In genomic region chr2:28750316-28751101, GRCh38 we compare ENCODE assay signal across 8 cellular contexts. TPM values are rescaled to one million over a fixed set of nuclear protein-coding genes. Genes with fewer than 3 reads are reported as not detected.
DNase-seq lines count a peak whose midpoint lies in the region; ATAC-seq, FAIRE-seq and TF ChIP-seq lines count a peak whose summit lies in the region.

No MANE protein-coding gene starts in this region.

- no peak; a peak in 1 of 4 replicates for TF ChIP-seq RAD21 in K562 (CRISPR knock-in tag; conservative IDR thresholded peaks at IDR 0.05 in 1 of 2, IDR thresholded peaks at IDR 0.05 in 1 of 2)

- H3K4me2 ChIP-seq in K562 (ENCODE audit: insufficient read depth, low read length), result peak overlapping the region; percentile 92

- in situ Hi-C loops in K562 (cut with MboI), result loop anchor here (25.0 kb wide), 1 partner anchor 163 kb away; no protein-coding TSS in a partner anchor

- peak; percentile 11 for FAIRE-seq in K562 (lab: Jason Lieb, UNC)

- H3K27me3 ChIP-seq in ACC112 (ENCODE audit: insufficient read depth, low read length), result no peaks in the 10 kb centered on the region
- no peaks in the 10 kb centered on the region for H3K27me3 ChIP-seq in K562 (ENCODE audit: control insufficient read depth in 2 of 2, insufficient read depth in 2 of 2, low read length in 2 of 2)

- H3K4me3 ChIP-seq in ACC112 (ENCODE audit: low read depth, low read length) (peak overlapping the region; percentile 99), K562 (peak overlapping the region; percentile 90)

- ATAC-seq in K562, result no peak
- no peak for ATAC-seq in GM21515 (IDR thresholded peaks at IDR 0.05; ENCODE audit: unreplicated experiment)

- peak overlapping the region; percentile 82 to 99 for H3K9ac ChIP-seq in K562 (ENCODE audit: insufficient read depth in 1 of 2, low read depth in 2 of 2, low read length in 2 of 2)

- TF ChIP-seq EP300 in K562 (IDR thresholded peaks at IDR 0.05; ENCODE audit: low read length), result no peak; the same call in 1 of the 2 replicates

- DNase-seq in GM10266 (ENCODE audit: extremely low spot score), result peak; percentile 17
- peak; percentile 22 for DNase-seq in RPMI8226
- DNase-seq in K562 (ENCODE audit: extremely low read depth in 1 of 4, low spot score in 3 of 4), result peak; percentile 18 to 49 (median 28)
- DNase-seq in islet precursor cell, result peak; percentile 52
- DNase-seq in stimulated activated CD4-positive, alpha-beta T cell treated with anti-CD3 and anti-CD28 coated beads, Interleukin-2, amount 100 ng/mL, for 4 hours (ENCODE audit: low read depth), result peak; percentile 42
- DNase-seq in GM10248 (ENCODE audit: extremely low spot score), result no peak

- peak overlapping the region; percentile 77 for H2AFZ ChIP-seq in ACC112 (ENCODE audit: low read length, unreplicated experiment)
- peak overlapping the region; percentile 92 for H2AFZ ChIP-seq in K562 (ENCODE audit: low read depth, low read length)

- BruUV-seq in K562 (replicated peaks; lab: Mats Ljungman, UMichigan), result no TSS peak

- H3K36me3 ChIP-seq in ACC112 (ENCODE audit: insufficient read depth, low read length) (no peaks in the 10 kb centered on the region), K562 (ENCODE audit: control insufficient read depth, insufficient read depth, low read length) (no peaks in the 10 kb centered on the region)

- H3K79me2 ChIP-seq in ACC112 (ENCODE audit: control insufficient read depth, insufficient read depth, low read length, unreplicated experiment) (peaks cover 39% of the 10 kb centered on the region), K562 (ENCODE audit: control insufficient read depth, insufficient read depth, low read length) (peaks cover 45% of the 10 kb centered on the region)

- 7% methylated on average over 9 of the region's 9 CpGs for WGBS in K562 (ENCODE audit: insufficient coverage, low coverage, missing lambda C conversion rate)

- H3K9me3 ChIP-seq in K562 (replicated peaks; ENCODE audit: control insufficient read depth, insufficient read depth, low read depth, low read length), result no peaks in the 10 kb centered on the region

- no peaks in the 10 kb centered on the region for H3K9me1 ChIP-seq in K562 (ENCODE audit: control insufficient read depth, insufficient read depth, low read length)

- H3K27ac ChIP-seq in ACC112 (ENCODE audit: low read depth, low read length), result peak overlapping the region; percentile 90
- peak overlapping the region; percentile 93 for H3K27ac ChIP-seq in K562 (ENCODE audit: extremely low read depth, low read depth, low read length)

- TF ChIP-seq POLR2A in K562 (conservative IDR thresholded peaks at IDR 0.05), result no peak

- TF ChIP-seq CTCF in GM10266 (IDR thresholded peaks at IDR 0.05; ENCODE audit: control insufficient read depth, insufficient read depth, low read depth, missing control alignments) (no peak), K562 (IDR thresholded peaks at IDR 0.05 in 2 of 3, conservative IDR thresholded peaks at IDR 0.05 in 1 of 3; ENCODE audit: insufficient read depth in 2 of 3, low read depth in 1 of 3, low read length in 3 of 3) (no peak; a peak in 1 of 6 replicates), GM10248 (IDR thresholded peaks at IDR 0.05; ENCODE audit: control extremely low read depth, extremely low read depth, low read depth, missing control alignments) (no peak)

- H3K4me1 ChIP-seq in ACC112 (ENCODE audit: control insufficient read depth, insufficient read depth, low read length, unreplicated experiment) (peaks cover 33% of the 10 kb centered on the region), K562 (replicated peaks in 1 of 2; ENCODE audit: control insufficient read depth in 2 of 2, insufficient read depth in 2 of 2, low read length in 2 of 2) (peaks cover 3 to 27% of the 10 kb centered on the region in 2 experiments)

- peaks cover 8% of the 10 kb centered on the region; the same call in 1 of the 2 replicates for H4K20me1 ChIP-seq in K562 (replicated peaks; ENCODE audit: control insufficient read depth, insufficient read depth, low read length)

- CTCF ChIA-PET in K562 (lab: Yijun Ruan, JAX; ENCODE audit: low intra/inter-chr PET ratio), result interaction anchor here (0.6 kb wide), 1 partner anchor 140 kb away, joined by 3 read pairs; no protein-coding TSS in a partner anchor
- CTCF ChIA-PET in GM10248 (lab: Yijun Ruan, JAX), result interaction anchor here (0.7 to 6.0 kb wide), 4 partner anchors 9 to 156 kb away, joined by 3 to 37 read pairs (median 8); no protein-coding TSS in a partner anchor

- intact Hi-C loops in K562 (cut with micrococcal nuclease), result loop anchor here (5.0 kb wide), 1 partner anchor 68 kb away; no protein-coding TSS in a partner anchor

- POLR2A ChIA-PET in K562 (lab: Yijun Ruan, JAX), result interaction anchor here (0.9 to 1.0 kb wide), 2 partner anchors 12 to 19 kb away, joined by 3 to 4 read pairs; no protein-coding TSS in a partner anchor
- POLR2A ChIA-PET in GM10248 (lab: Yijun Ruan, JAX), result no interaction called here

TF ChIP-seq in K562, 482 proteins besides CTCF, POLR2A, EP300 and RAD21 (continues in another document):
- TF ChIP-seq CBFA2T3 (IDR thresholded peaks at IDR 0.05) (no peak), CEBPG (CRISPR knock-in tag; IDR thresholded peaks at IDR 0.05) (no peak), CEBPG (tag; conservative IDR thresholded peaks at IDR 0.05 in 1 of 2, IDR thresholded peaks at IDR 0.05 in 1 of 2) (peak; percentile 81 to 93; a peak in 3 of 4 replicates), SP1 (CRISPR knock-in tag; IDR thresholded peaks at IDR 0.05) (peak; percentile 11; the same call in 1 of the 2 replicates), HDGF (IDR thresholded peaks at IDR 0.05) (no peak), ZKSCAN8 (CRISPR knock-in tag; IDR thresholded peaks at IDR 0.05) (peak; percentile 62; the same call in 1 of the 2 replicates), KAT7 (CRISPR knock-in tag; IDR thresholded peaks at IDR 0.05; ENCODE audit: borderline replicate concordance) (peak; percentile 13; the same call in 1 of the 2 replicates), NR2C2 (CRISPR knock-in tag; IDR thresholded peaks at IDR 0.05) (no peak), NR2C2 (tag; IDR thresholded peaks at IDR 0.05) (peak; percentile 8; the same call in 1 of the 2 replicates), SRSF3 (IDR thresholded peaks at IDR 0.05; ENCODE audit: insufficient read depth, low read length) (no peak), CHAMP1 (IDR thresholded peaks at IDR 0.05) (0 out of 2 replicates have a peak, but pooled peaks have one; percentile 37)
- TF ChIP-seq, protein P1, sequence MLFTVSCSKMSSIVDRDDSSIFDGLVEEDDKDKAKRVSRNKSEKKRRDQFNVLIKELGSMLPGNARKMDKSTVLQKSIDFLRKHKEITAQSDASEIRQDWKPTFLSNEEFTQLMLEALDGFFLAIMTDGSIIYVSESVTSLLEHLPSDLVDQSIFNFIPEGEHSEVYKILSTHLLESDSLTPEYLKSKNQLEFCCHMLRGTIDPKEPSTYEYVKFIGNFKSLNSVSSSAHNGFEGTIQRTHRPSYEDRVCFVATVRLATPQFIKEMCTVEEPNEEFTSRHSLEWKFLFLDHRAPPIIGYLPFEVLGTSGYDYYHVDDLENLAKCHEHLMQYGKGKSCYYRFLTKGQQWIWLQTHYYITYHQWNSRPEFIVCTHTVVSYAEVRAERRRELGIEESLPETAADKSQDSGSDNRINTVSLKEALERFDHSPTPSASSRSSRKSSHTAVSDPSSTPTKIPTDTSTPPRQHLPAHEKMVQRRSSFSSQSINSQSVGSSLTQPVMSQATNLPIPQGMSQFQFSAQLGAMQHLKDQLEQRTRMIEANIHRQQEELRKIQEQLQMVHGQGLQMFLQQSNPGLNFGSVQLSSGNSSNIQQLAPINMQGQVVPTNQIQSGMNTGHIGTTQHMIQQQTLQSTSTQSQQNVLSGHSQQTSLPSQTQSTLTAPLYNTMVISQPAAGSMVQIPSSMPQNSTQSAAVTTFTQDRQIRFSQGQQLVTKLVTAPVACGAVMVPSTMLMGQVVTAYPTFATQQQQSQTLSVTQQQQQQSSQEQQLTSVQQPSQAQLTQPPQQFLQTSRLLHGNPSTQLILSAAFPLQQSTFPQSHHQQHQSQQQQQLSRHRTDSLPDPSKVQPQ (CRISPR knock-in tag; IDR thresholded peaks at IDR 0.05; ENCODE audit: borderline replicate concordance), result no peak

RNA-seq across cellular contexts. Expression of gene PPP1CB, which starts 1.1 kb away (rescaled TPM):
- 15.2 and 51.7 TPM in 2 replicates for total RNA-seq in K562 (2011; cell fraction: chromatin; rRNA removed; ENCODE audit: low replicate concordance)
- 10.0 and 11.2 TPM in 2 replicates for total RNA-seq in K562 (2011; cell fraction: nucleolus; rRNA removed)
- 20.1 and 31.0 TPM in 2 replicates for total RNA-seq in K562 (2011; cell fraction: nucleoplasm; rRNA removed)
- total RNA-seq in K562 (2014; rRNA removed) (31.6 and 40.6 TPM in 2 replicates), K562 (2014; rRNA removed; fragmentation: Illumina TruSeq; extraction: Trizol) (77.4 and 95.2 TPM in 2 replicates), K562 (2015; rRNA removed; fragmentation: Illumina TruSeq; extraction: Trizol) (55.3 and 67.5 TPM in 2 replicates), K562 (2021) (113 and 118 TPM in 2 replicates)
- polyA plus RNA-seq in K562 (2011; rRNA removed) (42.1 and 58.9 TPM in 2 replicates), K562 (2014; fragmentation: Illumina TruSeq; extraction: Trizol) (41.5 and 49.0 TPM in 2 replicates), K562 (2014; fragmentation: Nextera tagmentation; extraction: Ambion mirVana) (100 to 1,000 TPM in 1 of 2 experiments, 10 to 100 TPM in 1; 55.7 to 112 TPM), K562 (2014; rRNA removed) (25.6 and 27.0 TPM in 2 replicates)
- 10.3 and 23.6 TPM in 2 replicates for polyA plus RNA-seq in K562 (2011; cell fraction: cytosol; rRNA removed)
- 7.4 and 13.1 TPM in 2 replicates for polyA plus RNA-seq in K562 (2011; cell fraction: nucleus; rRNA removed)
- polyA plus RNA-seq in K562 (2012), result 49.8 and 54.7 TPM in 2 replicates
- 134 and 142 TPM in 2 replicates for polyA minus RNA-seq in K562 (2011; rRNA and poly(A)+ RNA removed)
- 60.7 and 63.8 TPM in 2 replicates for polyA minus RNA-seq in K562 (2011; cell fraction: cytosol; rRNA and poly(A)+ RNA removed)
- 11.8 and 27.0 TPM in 2 replicates for polyA minus RNA-seq in K562 (2011; cell fraction: nucleus; rRNA and poly(A)+ RNA removed)
